ENCODE assay signal across 8 cellular contexts in the genomic region with DNA sequence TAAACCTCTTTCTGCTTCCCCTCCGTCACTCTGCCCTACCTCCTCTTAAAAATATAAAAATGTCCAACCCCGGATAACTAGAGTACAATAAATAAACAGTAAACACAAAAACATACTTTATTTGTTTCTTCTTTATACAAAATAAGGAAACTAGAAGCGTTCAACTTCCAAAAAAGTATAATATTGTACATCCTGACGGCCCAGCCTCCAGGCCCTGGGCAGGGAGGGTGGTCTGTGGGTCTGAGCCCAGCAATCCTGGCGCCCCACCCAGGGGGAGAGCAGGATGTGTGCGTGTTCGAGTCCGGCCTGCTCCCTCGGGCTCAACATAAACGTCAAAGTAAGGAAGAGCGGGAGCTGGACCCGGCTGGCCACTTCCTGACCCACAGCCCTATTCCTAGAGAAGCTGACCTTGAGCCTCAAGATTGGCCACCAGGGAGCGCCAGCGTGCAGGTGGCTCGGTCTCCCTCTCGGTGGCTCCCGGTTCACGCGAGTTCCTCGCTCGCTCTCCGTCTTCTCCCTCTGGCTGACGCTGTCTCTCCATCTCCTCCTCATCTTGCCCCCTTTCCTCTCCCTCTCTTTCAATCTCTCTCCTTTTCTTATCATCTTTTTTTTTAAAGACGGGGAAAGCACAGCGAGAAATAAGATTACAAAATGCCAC. TPM values are rescaled to one million over a fixed set of nuclear protein-coding genes. Genes with fewer than 3 reads are reported as not detected.
A peak's percentile ranks its signal among the peaks of the same experiment; 100 is the strongest.
DNase-seq lines count a peak whose midpoint lies in the region; ATAC-seq, FAIRE-seq and TF ChIP-seq lines count a peak whose summit lies in the region.

No MANE protein-coding gene starts in this region.

- peaks cover 60% of the 10 kb centered on the region for H3K27me3 ChIP-seq in HUES64 (ENCODE audit: insufficient read depth, low read length)
- peaks cover 23% of the 10 kb centered on the region for H3K27me3 ChIP-seq in PC-9 (ENCODE audit: insufficient read depth, low read depth)
- H3K27me3 ChIP-seq in neural progenitor cell = no peaks in the 10 kb centered on the region
- H3K27me3 ChIP-seq in stomach smooth muscle (ENCODE audit: control insufficient read depth in 1 of 2, insufficient read depth in 2 of 2, low read length in 2 of 2) = peaks cover 62 to 65% of the 10 kb centered on the region in 2 donors

- H3K79me2 ChIP-seq in PC-9 (ENCODE audit: low read depth) (no peaks in the 10 kb centered on the region), neural progenitor cell (ENCODE audit: low read depth) (peaks cover 61% of the 10 kb centered on the region)

- TF ChIP-seq CTCF in D721Med (IDR thresholded peaks at IDR 0.05; ENCODE audit: insufficient read depth, missing control alignments) (peak; percentile 71), PC-9 (conservative IDR thresholded peaks at IDR 0.05) (peak; percentile 80), fibroblast of pulmonary artery (IDR thresholded peaks at IDR 0.05; ENCODE audit: low read length, missing control alignments) (peak; percentile 92), neural progenitor cell (IDR thresholded peaks at IDR 0.05) (peak; percentile 78)

- H3K36me3 Mint-ChIP-seq in activated T-cell treated with anti-CD3 and anti-CD28 coated beads, Interleukin-2, amount 50 U/mL, for 72 hours (ENCODE audit: insufficient read depth in 2 of 2) = peaks cover 0 to 3% of the 10 kb centered on the region in 2 donors
- peaks cover 3% of the 10 kb centered on the region for H3K36me3 Mint-ChIP-seq in neural progenitor cell

- no peak overlapping the region for H3K9ac ChIP-seq in HUES64 (ENCODE audit: low read depth, low read length)
- no peak overlapping the region for H3K9ac ChIP-seq in neural progenitor cell
- no peak overlapping the region for H3K9ac ChIP-seq in stomach smooth muscle (ENCODE audit: low read length in 2 of 2)

- H3K27me3 Mint-ChIP-seq in activated T-cell treated with anti-CD3 and anti-CD28 coated beads, Interleukin-2, amount 50 U/mL, for 72 hours (ENCODE audit: low read depth) = peaks cover 74% of the 10 kb centered on the region
- peaks cover 52% of the 10 kb centered on the region for H3K27me3 Mint-ChIP-seq in neural progenitor cell (ENCODE audit: insufficient read depth, low read depth)

- H3K4me3 Mint-ChIP-seq in activated T-cell treated with anti-CD3 and anti-CD28 coated beads, Interleukin-2, amount 50 U/mL, for 72 hours = peak overlapping the region; percentile 85 to 89
- H3K4me3 Mint-ChIP-seq in neural progenitor cell = peak overlapping the region; percentile 75

- peak; percentile 68 to 74 for ATAC-seq in activated T-cell treated with anti-CD3 and anti-CD28 coated beads, Interleukin-2, amount 50 U/mL, for 72 hours (replicated peaks in 1 of 2)
- ATAC-seq in HG03196 (IDR thresholded peaks at IDR 0.05; ENCODE audit: unreplicated experiment) = no peak

- H3F3A ChIP-seq in PC-9 (ENCODE audit: insufficient read depth, low read depth) (no peaks in the 10 kb centered on the region), neural progenitor cell (ENCODE audit: low read depth) (peaks cover 92% of the 10 kb centered on the region)

- H3K9me2 ChIP-seq in PC-9 (ENCODE audit: insufficient read depth) = no peaks in the 10 kb centered on the region

- CTCF ChIA-PET in PC-9 (lab: Charles Lee) = interaction anchor here (0.7 to 0.9 kb wide), 4 partner anchors 9 to 466 kb away, joined by 3 to 5 read pairs (median 4); no protein-coding TSS in a partner anchor

- intact Hi-C loops in PC-9 (cut with micrococcal nuclease; ENCODE audit: unreplicated experiment) = loop anchor here (1.0 to 10.0 kb wide), 2 partner anchors 123 to 450 kb away; no protein-coding TSS in a partner anchor

- FAIRE-seq in D721Med (lab: Jason Lieb, UNC) = no peak

- H4K20me1 ChIP-seq in PC-9 (ENCODE audit: insufficient read depth) = no peaks in the 10 kb centered on the region
- H4K20me1 ChIP-seq in neural progenitor cell (ENCODE audit: low read depth) = peaks cover 76% of the 10 kb centered on the region

- H3K9me3 ChIP-seq in HUES64 (ENCODE audit: insufficient read depth, low read depth, low read length) (no peaks in the 10 kb centered on the region), PC-9 (ENCODE audit: insufficient read depth, low read depth) (no peaks in the 10 kb centered on the region), neural progenitor cell (ENCODE audit: low read depth) (no peaks in the 10 kb centered on the region), stomach smooth muscle (ENCODE audit: control insufficient read depth in 2 of 2, low read length in 2 of 2) (peaks cover 0 to 2% of the 10 kb centered on the region in 2 donors)

- H3K4me2 ChIP-seq in PC-9 (peak overlapping the region; percentile 64), neural progenitor cell (peak overlapping the region; percentile 99)

- H3K9me3 Mint-ChIP-seq in activated T-cell treated with anti-CD3 and anti-CD28 coated beads, Interleukin-2, amount 50 U/mL, for 72 hours = no peaks in the 10 kb centered on the region
- no peaks in the 10 kb centered on the region for H3K9me3 Mint-ChIP-seq in neural progenitor cell

- peaks cover 18% of the 10 kb centered on the region for H3K4me1 ChIP-seq in HUES64 (ENCODE audit: insufficient read depth, low read length)
- no peaks in the 10 kb centered on the region for H3K4me1 ChIP-seq in PC-9 (replicated peaks; ENCODE audit: insufficient read depth)
- H3K4me1 ChIP-seq in neural progenitor cell = peaks cover 40% of the 10 kb centered on the region
- peaks cover 31% of the 10 kb centered on the region for H3K4me1 ChIP-seq in stomach smooth muscle (ENCODE audit: control insufficient read depth, insufficient read depth, low read length)

- H2AFZ ChIP-seq in PC-9 (no peak overlapping the region), neural progenitor cell (replicated peaks) (no peak overlapping the region)

- H3K36me3 ChIP-seq in HUES64 (ENCODE audit: insufficient read depth, low read length) (peaks cover 4% of the 10 kb centered on the region; the same call in 1 of the 2 replicates), PC-9 (ENCODE audit: low read depth) (no peaks in the 10 kb centered on the region), neural progenitor cell (no peaks in the 10 kb centered on the region), stomach smooth muscle (ENCODE audit: control insufficient read depth in 2 of 2, insufficient read depth in 2 of 2, low read length in 2 of 2) (no peaks in the 10 kb centered on the region)

- H3K4me1 Mint-ChIP-seq in activated T-cell treated with anti-CD3 and anti-CD28 coated beads, Interleukin-2, amount 50 U/mL, for 72 hours (ENCODE audit: low read depth) = peaks cover 20% of the 10 kb centered on the region
- peaks cover 33% of the 10 kb centered on the region for H3K4me1 Mint-ChIP-seq in neural progenitor cell

- WGBS in HUES64 = 12% methylated on average over 24 of the region's 25 CpGs

- DNase-seq in D721Med (ENCODE audit: insufficient read length, low spot score) = peak; percentile 77
- peak in 1 of 2 experiments; percentile 66 for DNase-seq in PC-9
- peak; percentile 81 to 84 for DNase-seq in activated T-cell treated with anti-CD3 and anti-CD28 coated beads, Interleukin-2, amount 50 U/mL, for 72 hours
- DNase-seq in fibroblast of pulmonary artery (ENCODE audit: low read depth) = peak; percentile 82
- DNase-seq in neural progenitor cell (ENCODE audit: low spot score) = peak; percentile 90

- peak overlapping the region; percentile 57 for H3K27ac Mint-ChIP-seq in activated T-cell treated with anti-CD3 and anti-CD28 coated beads, Interleukin-2, amount 50 U/mL, for 72 hours
- H3K27ac Mint-ChIP-seq in neural progenitor cell = no peak overlapping the region

- H3K27ac ChIP-seq in HUES64 (ENCODE audit: low read depth, low read length) (no peak overlapping the region), PC-9 (no peak overlapping the region), neural progenitor cell (peak overlapping the region; percentile 79), stomach smooth muscle (ENCODE audit: low read length) (no peak overlapping the region)

- H3K4me3 ChIP-seq in HUES64 (ENCODE audit: low read length) (peak overlapping the region; percentile 30), PC-9 (no peak overlapping the region), fibroblast of pulmonary artery (replicated peaks; ENCODE audit: low read depth, low read length) (peak overlapping the region; percentile 25), neural progenitor cell (peak overlapping the region; percentile 95), stomach smooth muscle (ENCODE audit: low read length in 2 of 2) (peak overlapping the region; percentile 16 to 57)

- no TSS peak for BruUV-seq in PC-9 (replicated peaks; lab: Mats Ljungman, UMichigan)

- POLR2A ChIA-PET in PC-9 (lab: Charles Lee; ENCODE audit: unreplicated experiment) = no interaction called here

RNA-seq across cellular contexts. Expression of a gene that starts 9.4 kb away (rescaled TPM):
- 3.0 TPM for polyA plus RNA-seq in HUES64 (2013, experiment 1 of 2)
- 4.6 TPM for polyA plus RNA-seq in HUES64 (2013, experiment 2 of 2)
- total RNA-seq in PC-9 (2021) (0.65 and 1.1 TPM in 2 replicates), neural progenitor cell (ENCODE audit: low replicate concordance) (48.4 and 98.7 TPM in 2 replicates)
- under 1 TPM; 0.07 to 0.19 TPM for total RNA-seq in activated T-cell treated with anti-CD3 and anti-CD28 coated beads, Interleukin-2, amount 50 U/mL, for 72 hours

RNA-seq across cellular contexts. Expression of a gene that starts 40.1 kb away (rescaled TPM):
- 1.9 TPM for polyA plus RNA-seq in HUES64 (2013, experiment 1 of 2)
- polyA plus RNA-seq in HUES64 (2013, experiment 2 of 2) = 2.8 TPM
- total RNA-seq in PC-9 (2021) (14.2 and 26.6 TPM in 2 replicates), neural progenitor cell (ENCODE audit: low replicate concordance) (3.1 and 3.5 TPM in 2 replicates)
- total RNA-seq in activated T-cell treated with anti-CD3 and anti-CD28 coated beads, Interleukin-2, amount 50 U/mL, for 72 hours = 1 to 10 TPM in 1 of 2 donors, under 1 TPM in 1; 0.29 to 3.2 TPM

RNA-seq across cellular contexts. Expression of a gene that starts 58.6 kb away (rescaled TPM):
- not detected for polyA plus RNA-seq in HUES64 (2013, experiment 1 of 2)
- not detected for polyA plus RNA-seq in HUES64 (2013, experiment 2 of 2)
- total RNA-seq in PC-9 (2021) (not detected in 2 replicates), neural progenitor cell (ENCODE audit: low replicate concordance) (0.74 TPM in 1 of 2 replicates, not detected in the other)
- not detected for total RNA-seq in activated T-cell treated with anti-CD3 and anti-CD28 coated beads, Interleukin-2, amount 50 U/mL, for 72 hours

Comparison
In these comparisons a context has a peak if more than half of its experiments do, and no peak if none do; other contexts are left out.
1. RNA of a gene that starts 9.4 kb away (total RNA-seq): 48.4 to 98.7 TPM in neural progenitor cell; 0.65 to 1.1 TPM in PC-9 and 0.07 to 0.19 TPM in activated T-cell treated with anti-CD3 and anti-CD28 coated beads, Interleukin-2, amount 50 U/mL, for 72 hours; every median in the first group is over 10 times any median in the second.
2. Peak in every context shown above with its lines, with median percentiles within 50 percentile points of each other: CTCF ChIP-seq.